In genomic region chr5:102796014-102796413, GRCh38 we compare ENCODE assay signal across 1 cellular context.
TF ChIP-seq lines count a peak whose summit lies in the region.

No MANE protein-coding gene starts in this region.

TF ChIP-seq in HepG2, 621 proteins besides CTCF, POLR2A, EP300 and RAD21 (continued from another document and continues in another):
- TF ChIP-seq ZBTB2 (CRISPR knock-in tag; IDR thresholded peaks at IDR 0.05; ENCODE audit: low read depth), result no peak
- TF ChIP-seq ZHX2 (IDR thresholded peaks at IDR 0.05; ENCODE audit: low read depth), result no peak
- TF ChIP-seq ZHX2 (CRISPR knock-in tag; IDR thresholded peaks at IDR 0.05; ENCODE audit: borderline replicate concordance), result 0 out of 2 replicates have a peak, but pooled peaks have one; percentile 49
- no peak for TF ChIP-seq ZBTB14 (CRISPR knock-in tag; IDR thresholded peaks at IDR 0.05)
- TF ChIP-seq TBX3 (IDR thresholded peaks at IDR 0.05; ENCODE audit: borderline replicate concordance), result peak; percentile 81; the same call in 1 of the 2 replicates
- TF ChIP-seq ZNF275 (CRISPR knock-in tag; IDR thresholded peaks at IDR 0.05; ENCODE audit: borderline replicate concordance), result no peak
- 0 out of 2 replicates have a peak, but pooled peaks have one; percentile 38 for TF ChIP-seq ZNF414 (CRISPR knock-in tag; IDR thresholded peaks at IDR 0.05)
- 0 out of 2 replicates have a peak, but pooled peaks have one; percentile 13 for TF ChIP-seq LCORL (IDR thresholded peaks at IDR 0.05)
- TF ChIP-seq LCORL (CRISPR knock-in tag; IDR thresholded peaks at IDR 0.05), result peak; percentile 89
- TF ChIP-seq ZNF629 (CRISPR knock-in tag; conservative IDR thresholded peaks at IDR 0.05), result peak; percentile 81
- no peak for TF ChIP-seq ZNF709 (CRISPR knock-in tag; IDR thresholded peaks at IDR 0.05)
- TF ChIP-seq GRHL1 (CRISPR knock-in tag; conservative IDR thresholded peaks at IDR 0.05), result no peak
- TF ChIP-seq ZNF646 (CRISPR knock-in tag; IDR thresholded peaks at IDR 0.05), result no peak
- no peak for TF ChIP-seq ELF1 (CRISPR knock-in tag; IDR thresholded peaks at IDR 0.05)
- TF ChIP-seq HNF4A (CRISPR knock-in tag; IDR thresholded peaks at IDR 0.05), result peak; percentile 78
- TF ChIP-seq ZNF710 (CRISPR knock-in tag; IDR thresholded peaks at IDR 0.05; ENCODE audit: borderline replicate concordance), result no peak; the same call in 1 of the 2 replicates
- no peak for TF ChIP-seq CREBL2 (CRISPR knock-in tag; IDR thresholded peaks at IDR 0.05; ENCODE audit: borderline replicate concordance)
- no peak for TF ChIP-seq ATF7-NPFF (CRISPR knock-in tag; IDR thresholded peaks at IDR 0.05; ENCODE audit: low read depth)
- no peak for TF ChIP-seq CEBPB (IDR thresholded peaks at IDR 0.05; ENCODE audit: borderline replicate concordance, low read depth, low read length)
- no peak for TF ChIP-seq ZEB1 (IDR thresholded peaks at IDR 0.05; ENCODE audit: insufficient replicate concordance, low read depth)
- TF ChIP-seq ZNF768 (CRISPR knock-in tag; IDR thresholded peaks at IDR 0.05), result no peak
- TF ChIP-seq GLI4 (CRISPR knock-in tag; IDR thresholded peaks at IDR 0.05; ENCODE audit: borderline replicate concordance), result no peak
- no peak for TF ChIP-seq ZNF234 (CRISPR knock-in tag; conservative IDR thresholded peaks at IDR 0.05)
- TF ChIP-seq ZNF235 (CRISPR knock-in tag; IDR thresholded peaks at IDR 0.05; ENCODE audit: borderline replicate concordance), result no peak
- TF ChIP-seq CBX2 (IDR thresholded peaks at IDR 0.05; ENCODE audit: low read depth, low read length), result no peak
- TF ChIP-seq CBX2 (CRISPR knock-in tag; IDR thresholded peaks at IDR 0.05; ENCODE audit: low read depth), result no peak
- no peak for TF ChIP-seq ZFP90 (CRISPR knock-in tag; IDR thresholded peaks at IDR 0.05; ENCODE audit: borderline replicate concordance)
- TF ChIP-seq TEAD2 (CRISPR knock-in tag; IDR thresholded peaks at IDR 0.05), result no peak
- peak; percentile 48; the same call in 1 of the 2 replicates for TF ChIP-seq FOXK1 (CRISPR knock-in tag; IDR thresholded peaks at IDR 0.05; ENCODE audit: borderline replicate concordance, low read depth)
- TF ChIP-seq DR1 (CRISPR knock-in tag; IDR thresholded peaks at IDR 0.05), result no peak
- TF ChIP-seq HOXA3 (CRISPR knock-in tag; IDR thresholded peaks at IDR 0.05), result peak; percentile 55; the same call in 1 of the 2 replicates
- TF ChIP-seq IKZF5 (CRISPR knock-in tag; IDR thresholded peaks at IDR 0.05), result no peak
- no peak for TF ChIP-seq ZNF83 (CRISPR knock-in tag; IDR thresholded peaks at IDR 0.05; ENCODE audit: borderline replicate concordance)
- peak; percentile 48; the same call in 1 of the 2 replicates for TF ChIP-seq RXRB (CRISPR knock-in tag; IDR thresholded peaks at IDR 0.05; ENCODE audit: borderline replicate concordance)
- no peak for TF ChIP-seq MBD4 (IDR thresholded peaks at IDR 0.05; ENCODE audit: borderline replicate concordance, low read length)
- peak; percentile 96 for TF ChIP-seq KAT2B (IDR thresholded peaks at IDR 0.05; ENCODE audit: borderline replicate concordance, low read depth, low read length)
- TF ChIP-seq REXO4 (CRISPR knock-in tag; IDR thresholded peaks at IDR 0.05; ENCODE audit: borderline replicate concordance), result no peak
